In the genomic region with DNA sequence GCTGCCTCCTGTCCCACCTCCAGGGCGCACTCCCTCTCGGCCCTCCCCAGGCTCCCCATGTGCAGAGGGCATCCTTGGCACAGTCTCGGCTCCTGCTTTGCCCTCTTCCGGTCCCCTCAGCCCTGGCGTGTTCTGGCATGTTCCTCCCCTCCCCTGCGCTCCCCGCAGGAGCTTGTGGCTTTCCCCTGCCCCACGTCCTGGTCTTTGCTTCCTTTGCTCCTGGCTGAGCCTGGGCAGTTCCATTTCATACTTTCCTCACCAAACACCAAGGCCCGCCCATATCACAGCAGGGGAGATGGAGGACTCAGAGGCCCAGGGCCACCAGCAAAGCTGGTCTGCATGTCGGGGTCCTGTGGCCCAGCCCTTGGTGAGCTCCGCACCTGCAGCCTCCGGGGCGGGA, we compare ENCODE assay signal across 24 cellular contexts.
"Had no signal": no experiment of that assay in that cellular context is flagged by ENCODE, and none has a peak within 500 bp of the region (broad histone marks: within the 10 kb centered on the region; RNA-seq: fewer than 3 reads in every experiment).

No MANE protein-coding gene starts in this region.

- H3K27me3 Mint-ChIP-seq: activated CD4-positive, alpha-beta T cell treated with anti-CD3 and anti-CD28 coated beads, Interleukin-2, amount 10 ng/mL, durations not matched to agents 7 days and 5 days; activated CD8-positive, alpha-beta memory T cell treated with anti-CD3 and anti-CD28 coated beads, Interleukin-2, amount 10 ng/mL, durations not matched to agents 7 days and 5 days; activated CD8-positive, alpha-beta T cell treated with anti-CD3 and anti-CD28 coated beads for 36 hours; activated naive CD4-positive, alpha-beta T cell treated with anti-CD3 and anti-CD28 coated beads, Interleukin-2, amount 10 ng/mL, durations not matched to agents 7 days and 5 days; stimulated activated naive CD8-positive, alpha-beta T cell treated with anti-CD3 and anti-CD28 coated beads, Interleukin-15, amount 100 ng/mL, for 72 hours had no signal

- DNase-seq: activated CD4-positive, alpha-beta T cell treated with anti-CD3 and anti-CD28 coated beads, Interleukin-2, amount 10 ng/mL, durations not matched to agents 7 days and 5 days; activated CD4-positive, CD25-positive, alpha-beta regulatory T cell treated with anti-CD3 and anti-CD28 coated beads, Interleukin-2, amount 50 U/mL, for 72 hours; activated CD8-positive, alpha-beta memory T cell treated with anti-CD3 and anti-CD28 coated beads, Interleukin-2, amount 10 ng/mL, durations not matched to agents 7 days and 5 days; activated CD8-positive, alpha-beta T cell treated with anti-CD3 and anti-CD28 coated beads for 36 hours; activated effector memory CD4-positive, alpha-beta T cell treated with anti-CD3 and anti-CD28 coated beads, Interleukin-2, amount 50 U/mL, for 16 hours; activated naive CD4-positive, alpha-beta T cell treated with anti-CD3 and anti-CD28 coated beads, Interleukin-2, amount 10 ng/mL, durations not matched to agents 7 days and 5 days; activated T-cell treated with anti-CD3 and anti-CD28 coated beads for 4 hours; amygdala; dermis blood vessel endothelial cell; effector CD8-positive, alpha-beta T cell; gastrocnemius medialis; islet precursor cell; left cardiac atrium; mesendoderm; mucosa of descending colon; posterior cingulate gyrus; right lobe of liver; stimulated activated CD4-positive, alpha-beta T cell treated with anti-CD3 and anti-CD28 coated beads, Interleukin-1b, Interleukin-23, amount 100 ng/mL, for 48 hours; stimulated activated naive CD8-positive, alpha-beta T cell treated with anti-CD3 and anti-CD28 coated beads, Interleukin-15, amount 100 ng/mL, for 72 hours; tibial artery had no signal

- ATAC-seq: activated CD8-positive, alpha-beta memory T cell treated with anti-CD3 and anti-CD28 coated beads, Interleukin-2, amount 10 ng/mL, durations not matched to agents 7 days and 5 days; activated CD8-positive, alpha-beta T cell treated with anti-CD3 and anti-CD28 coated beads for 36 hours; gastrocnemius medialis; left cardiac atrium; mucosa of descending colon; right lobe of liver; stimulated activated naive CD8-positive, alpha-beta T cell treated with anti-CD3 and anti-CD28 coated beads, Interleukin-15, amount 100 ng/mL, for 72 hours had no signal

- H3K27ac ChIP-seq: gastrocnemius medialis, right lobe of liver, skin epidermis, tibial artery, VCaP had no signal

- H3K4me1 ChIP-seq: gastrocnemius medialis, right lobe of liver, tibial artery had no signal

- H3K27ac Mint-ChIP-seq: activated CD4-positive, alpha-beta T cell treated with anti-CD3 and anti-CD28 coated beads, Interleukin-2, amount 10 ng/mL, durations not matched to agents 7 days and 5 days; activated CD8-positive, alpha-beta memory T cell treated with anti-CD3 and anti-CD28 coated beads, Interleukin-2, amount 10 ng/mL, durations not matched to agents 7 days and 5 days; activated CD8-positive, alpha-beta T cell treated with anti-CD3 and anti-CD28 coated beads for 36 hours; activated naive CD4-positive, alpha-beta T cell treated with anti-CD3 and anti-CD28 coated beads, Interleukin-2, amount 10 ng/mL, durations not matched to agents 7 days and 5 days; stimulated activated naive CD8-positive, alpha-beta T cell treated with anti-CD3 and anti-CD28 coated beads, Interleukin-15, amount 100 ng/mL, for 72 hours; T-helper 2 cell treated with Interferon-gamma antibody and Interleukin-4, amounts not matched to agents 5 μg/mL and 100 μg/mL, for 36 hours had no signal

- H3K27me3 ChIP-seq: gastrocnemius medialis, right lobe of liver, tibial artery had no signal

- H3K4me3 Mint-ChIP-seq: activated CD4-positive, alpha-beta T cell treated with anti-CD3 and anti-CD28 coated beads, Interleukin-2, amount 10 ng/mL, durations not matched to agents 7 days and 5 days; activated CD8-positive, alpha-beta memory T cell treated with anti-CD3 and anti-CD28 coated beads, Interleukin-2, amount 10 ng/mL, durations not matched to agents 7 days and 5 days; activated CD8-positive, alpha-beta T cell treated with anti-CD3 and anti-CD28 coated beads for 36 hours; activated naive CD4-positive, alpha-beta T cell treated with anti-CD3 and anti-CD28 coated beads, Interleukin-2, amount 10 ng/mL, durations not matched to agents 7 days and 5 days; stimulated activated naive CD8-positive, alpha-beta T cell treated with anti-CD3 and anti-CD28 coated beads, Interleukin-15, amount 100 ng/mL, for 72 hours; T-helper 2 cell treated with Interferon-gamma antibody and Interleukin-4, amounts not matched to agents 5 μg/mL and 100 μg/mL, for 36 hours had no signal

- H3K9me3 ChIP-seq: gastrocnemius medialis, mucosa of descending colon, right lobe of liver, tibial artery had no signal

- FAIRE-seq: urothelium cell line had no signal

- H3K9me3 Mint-ChIP-seq: activated CD4-positive, alpha-beta T cell treated with anti-CD3 and anti-CD28 coated beads, Interleukin-2, amount 10 ng/mL, durations not matched to agents 7 days and 5 days; activated CD8-positive, alpha-beta T cell treated with anti-CD3 and anti-CD28 coated beads for 36 hours; activated naive CD4-positive, alpha-beta T cell treated with anti-CD3 and anti-CD28 coated beads, Interleukin-2, amount 10 ng/mL, durations not matched to agents 7 days and 5 days; stimulated activated naive CD8-positive, alpha-beta T cell treated with anti-CD3 and anti-CD28 coated beads, Interleukin-15, amount 100 ng/mL, for 72 hours; T-helper 2 cell treated with Interferon-gamma antibody and Interleukin-4, amounts not matched to agents 5 μg/mL and 100 μg/mL, for 36 hours had no signal

- H3K4me3 ChIP-seq: gastrocnemius medialis, mucosa of descending colon, right lobe of liver, skin epidermis, tibial artery had no signal

- H3K36me3 Mint-ChIP-seq: activated CD8-positive, alpha-beta memory T cell treated with anti-CD3 and anti-CD28 coated beads, Interleukin-2, amount 10 ng/mL, durations not matched to agents 7 days and 5 days; activated naive CD4-positive, alpha-beta T cell treated with anti-CD3 and anti-CD28 coated beads, Interleukin-2, amount 10 ng/mL, durations not matched to agents 7 days and 5 days had no signal
